In the genomic region with DNA sequence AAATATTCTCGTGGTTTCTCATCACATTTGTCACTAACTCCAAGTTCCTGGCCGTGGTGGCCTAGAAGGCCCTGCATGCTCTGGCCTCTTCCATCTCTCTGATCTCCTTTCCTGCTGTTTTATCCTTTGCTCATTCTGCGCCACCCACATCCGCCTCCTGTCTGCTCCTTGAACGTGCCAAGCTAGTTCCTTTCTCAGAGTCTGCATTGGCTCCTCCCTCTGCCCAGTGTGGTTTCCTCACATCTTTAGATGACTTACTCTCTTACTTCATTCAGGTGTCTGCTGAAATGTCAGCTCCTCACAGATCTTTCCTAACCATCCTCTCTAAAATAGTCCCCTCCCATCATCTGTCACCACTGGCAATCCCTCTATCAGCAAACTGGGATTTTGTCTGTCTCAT, we compare ENCODE assay signal across 9 cellular contexts.
DNase-seq lines count a peak whose midpoint lies in the region; ATAC-seq and TF ChIP-seq lines count a peak whose summit lies in the region.
"Had no signal": no experiment of that assay in that cellular context is flagged by ENCODE, and none has a peak within 500 bp of the region (broad histone marks: within the 10 kb centered on the region; RNA-seq: fewer than 3 reads in every experiment).

No MANE protein-coding gene starts in this region.

- CTCF ChIA-PET in CD8-positive, alpha-beta memory T cell (lab: Charles Lee): no interaction called here

- H3K27ac ChIP-seq in CD8-positive, alpha-beta memory T cell (ENCODE audit: low read depth, low read length): no peak overlapping the region
- H3K27ac ChIP-seq in left lung (peak overlapping the region in 1 of 2 donors; percentile 59), ovary (no peak overlapping the region)
- H3K27ac ChIP-seq: ascending aorta had no signal

- POLR2A ChIA-PET in CD8-positive, alpha-beta memory T cell (lab: Charles Lee): no interaction called here

- H3K9me3 Mint-ChIP-seq in CD8-positive, alpha-beta memory T cell: no peaks in the 10 kb centered on the region
- H3K9me3 Mint-ChIP-seq in activated T-cell treated with anti-CD3 and anti-CD28 coated beads, Interleukin-2, amount 50 U/mL, for 24 hours: no peaks in the 10 kb centered on the region

- H3K79me2 ChIP-seq in Loucy (ENCODE audit: insufficient read depth, low read length): no peaks in the 10 kb centered on the region

- no peaks in the 10 kb centered on the region for H4K20me1 ChIP-seq in Loucy (ENCODE audit: insufficient read depth, low read length, poor library complexity, severe bottlenecking)

- 69 to 89% (median 76%) methylated on average over 5 of the region's 5 CpGs for WGBS in ovary, 3 donors

- H3K4me3 ChIP-seq in CD8-positive, alpha-beta memory T cell (ENCODE audit: low read length): no peak overlapping the region
- peak overlapping the region; percentile 42 for H3K4me3 ChIP-seq in Loucy (ENCODE audit: low read length, poor library complexity, severe bottlenecking)
- H3K4me3 ChIP-seq in left lung: no peak overlapping the region
- no peak overlapping the region for H3K4me3 ChIP-seq in ovary
- H3K4me3 ChIP-seq: ascending aorta had no signal

- TF ChIP-seq EP300 in ovary (IDR thresholded peaks at IDR 0.05): no peak

- H3K4me3 Mint-ChIP-seq in CD8-positive, alpha-beta memory T cell: peak overlapping the region in 6 of 7 donors; percentile 11 to 65 (median 52)
- no peak overlapping the region for H3K4me3 Mint-ChIP-seq in activated T-cell treated with anti-CD3 and anti-CD28 coated beads, Interleukin-2, amount 50 U/mL, for 24 hours

- peak overlapping the region in 6 of 8 donors; percentile 0 to 62 (median 8) for H3K27ac Mint-ChIP-seq in CD8-positive, alpha-beta memory T cell
- H3K27ac Mint-ChIP-seq in activated T-cell treated with anti-CD3 and anti-CD28 coated beads, Interleukin-2, amount 50 U/mL, for 24 hours: peak overlapping the region; percentile 63

- H3K36me3 Mint-ChIP-seq in CD8-positive, alpha-beta memory T cell: no peaks in the 10 kb centered on the region
- no peaks in the 10 kb centered on the region for H3K36me3 Mint-ChIP-seq in activated T-cell treated with anti-CD3 and anti-CD28 coated beads, Interleukin-2, amount 50 U/mL, for 24 hours (ENCODE audit: low read depth)

- peak overlapping the region; percentile 71 for H3K4me2 ChIP-seq in Loucy (ENCODE audit: low read depth, low read length, poor library complexity, severe bottlenecking)

- peak overlapping the region; percentile 43 for H3K9ac ChIP-seq in Loucy (ENCODE audit: low read depth, low read length, poor library complexity, severe bottlenecking)

- H3K4me1 ChIP-seq in CD8-positive, alpha-beta memory T cell (ENCODE audit: insufficient read depth, low read length): peaks cover 22% of the 10 kb centered on the region
- peaks cover 42% of the 10 kb centered on the region for H3K4me1 ChIP-seq in Loucy (ENCODE audit: insufficient read depth, low read length, poor library complexity, severe bottlenecking)
- H3K4me1 ChIP-seq in left lung: peaks cover 4 to 29% of the 10 kb centered on the region in 2 donors
- peaks cover 1% of the 10 kb centered on the region for H3K4me1 ChIP-seq in ovary (ENCODE audit: insufficient read depth)

- peak; percentile 10 to 68 (median 54) for DNase-seq in CD8-positive, alpha-beta memory T cell
- DNase-seq in activated T-cell treated with anti-CD3 and anti-CD28 coated beads, Interleukin-2, amount 50 U/mL, for 24 hours: peak; percentile 63
- peak in 1 of 2 donors; percentile 46 for DNase-seq in left lung
- peak; percentile 69 for DNase-seq in stimulated activated naive CD8-positive, alpha-beta T cell treated with anti-CD3 and anti-CD28 coated beads, Interleukin-15, Interleukin-2, amounts not matched to agents 100 U/mL and 50 U/mL, for 24 hours
- DNase-seq in iPS-NIHi7 (ENCODE audit: extremely low spot score): no peak
- no peak for DNase-seq in NCI-H82 treated with DMSO at 0.1 percent for 48 hours (lab: John Stamatoyannopoulos, UW; ENCODE audit: unreplicated experiment)
- no peak for DNase-seq in ovary

- peak; percentile 30 for ATAC-seq in left lung
- ATAC-seq in stimulated activated naive CD8-positive, alpha-beta T cell treated with anti-CD3 and anti-CD28 coated beads, Interleukin-15, Interleukin-2, amounts not matched to agents 100 U/mL and 50 U/mL, for 24 hours: peak; percentile 95

- H2AFZ ChIP-seq in Loucy (ENCODE audit: low read length): peak overlapping the region; percentile 11; the same call in 1 of the 2 replicates

- H3K9me2 ChIP-seq in Loucy (replicated peaks; ENCODE audit: low read depth, low read length): no peaks in the 10 kb centered on the region

- peaks cover 18% of the 10 kb centered on the region in 2 donors for H3K27me3 Mint-ChIP-seq in CD8-positive, alpha-beta memory T cell
- H3K27me3 Mint-ChIP-seq in activated T-cell treated with anti-CD3 and anti-CD28 coated beads, Interleukin-2, amount 50 U/mL, for 24 hours: peaks cover 10% of the 10 kb centered on the region

- no peak for TF ChIP-seq POLR2A in ovary (IDR thresholded peaks at IDR 0.05)

- H3K36me3 ChIP-seq in CD8-positive, alpha-beta memory T cell (ENCODE audit: insufficient read depth, low read length): no peaks in the 10 kb centered on the region
- H3K36me3 ChIP-seq in Loucy (ENCODE audit: insufficient read depth, low read length) (no peaks in the 10 kb centered on the region), left lung (no peaks in the 10 kb centered on the region), ovary (no peaks in the 10 kb centered on the region)
- H3K36me3 ChIP-seq: ascending aorta had no signal

- no peaks in the 10 kb centered on the region for H3K9me3 ChIP-seq in CD8-positive, alpha-beta memory T cell (ENCODE audit: low read length)
- H3K9me3 ChIP-seq in Loucy (ENCODE audit: insufficient read depth, low read depth, low read length): no peaks in the 10 kb centered on the region
- no peaks in the 10 kb centered on the region for H3K9me3 ChIP-seq in left lung
- no peaks in the 10 kb centered on the region for H3K9me3 ChIP-seq in ovary
- H3K9me3 ChIP-seq: ascending aorta had no signal

- peaks cover 15 to 20% (median 18%) of the 10 kb centered on the region in 3 donors for H3K4me1 Mint-ChIP-seq in CD8-positive, alpha-beta memory T cell
- H3K4me1 Mint-ChIP-seq in activated T-cell treated with anti-CD3 and anti-CD28 coated beads, Interleukin-2, amount 50 U/mL, for 24 hours (ENCODE audit: low read depth): peaks cover 24% of the 10 kb centered on the region

- H3K27me3 ChIP-seq in CD8-positive, alpha-beta memory T cell (ENCODE audit: insufficient read depth, low read length, poor library complexity, severe bottlenecking): peaks cover 3% of the 10 kb centered on the region
- H3K27me3 ChIP-seq in Loucy (ENCODE audit: insufficient read depth, low read length, poor library complexity, severe bottlenecking) (no peaks in the 10 kb centered on the region), left lung (no peaks in the 10 kb centered on the region), ovary (no peaks in the 10 kb centered on the region)
- H3K27me3 ChIP-seq: ascending aorta had no signal

- intact Hi-C loops in left lung (cut with DNase I) (no loop called here), ovary (cut with DNase I) (no loop called here)

- TF ChIP-seq CTCF in Loucy (conservative IDR thresholded peaks at IDR 0.05; ENCODE audit: low read length) (no peak), left lung (IDR thresholded peaks at IDR 0.05) (no peak), ovary (IDR thresholded peaks at IDR 0.05) (no peak)

- no peaks in the 10 kb centered on the region; the same call in 1 of the 2 replicates for H3F3A ChIP-seq in Loucy (ENCODE audit: low read depth)

Comparison
In these comparisons a context has a peak if more than half of its experiments do, and no peak if none do; other contexts are left out.
1. DNase-seq: peak in CD8-positive, alpha-beta memory T cell (5 of 5), activated T-cell treated with anti-CD3 and anti-CD28 coated beads, Interleukin-2, amount 50 U/mL, for 24 hours (single experiment) and stimulated activated naive CD8-positive, alpha-beta T cell treated with anti-CD3 and anti-CD28 coated beads, Interleukin-15, Interleukin-2, amounts not matched to agents 100 U/mL and 50 U/mL, for 24 hours (single experiment); none in iPS-NIHi7 (single experiment), NCI-H82 treated with DMSO at 0.1 percent for 48 hours (single experiment) and ovary (0 of 5).